Comparison of ENCODE assay signal across 15 cellular contexts in genomic region chr20:53901697-53902096, GRCh38.
A peak's percentile ranks its signal among the peaks of the same experiment; 100 is the strongest.
DNase-seq lines count a peak whose midpoint lies in the region; ATAC-seq and TF ChIP-seq lines count a peak whose summit lies in the region.
"Had no signal": no experiment of that assay in that cellular context is flagged by ENCODE, and none has a peak within 500 bp of the region (broad histone marks: within the 10 kb centered on the region; RNA-seq: fewer than 3 reads in every experiment).

No MANE protein-coding gene starts in this region.

- TF ChIP-seq POLR2A in esophagus muscularis mucosa (IDR thresholded peaks at IDR 0.05; ENCODE audit: low read depth) = no peak

- no peaks in the 10 kb centered on the region for H3K27me3 ChIP-seq in BLaER1 treated with 17β-estradiol and CSF1 and Interleukin-3, amounts not matched to agents 10 nM and 100 nM
- H3K27me3 ChIP-seq in esophagus muscularis mucosa (no peaks in the 10 kb centered on the region), psoas muscle (ENCODE audit: insufficient read depth in 3 of 3, low read length in 2 of 3) (no peaks in the 10 kb centered on the region)
- H3K27me3 ChIP-seq in effector memory CD4-positive, alpha-beta T cell (replicated peaks; ENCODE audit: control insufficient read depth, insufficient read depth, low read length, poor library complexity, severe bottlenecking) = no peaks in the 10 kb centered on the region
- H3K27me3 ChIP-seq: cardiac muscle cell, tibial nerve had no signal

- intact Hi-C loops in esophagus muscularis mucosa (cut with DNase I) = no loop called here
- intact Hi-C loops in psoas muscle (cut with DNase I) = no loop called here

- DNase-seq in RWPE1 (ENCODE audit: low spot score) (no peak), esophagus muscularis mucosa (ENCODE audit: extremely low spot score) (no peak), psoas muscle (no peak), GM20000 (ENCODE audit: low spot score) (no peak), NCI-H2081 (lab: John Stamatoyannopoulos, UW) (no peak)
- DNase-seq in effector memory CD4-positive, alpha-beta T cell = no peak
- DNase-seq: activated naive CD4-positive, alpha-beta T cell treated with Interleukin-2 at 50 U/mL for 16 hours; AML-193; islet precursor cell; NCI-H1930; NCI-H524 had no signal

- ATAC-seq in psoas muscle = no peak
- no peak for ATAC-seq in GM18868 (IDR thresholded peaks at IDR 0.05; ENCODE audit: unreplicated experiment)

- no peaks in the 10 kb centered on the region for H3K9me3 ChIP-seq in BLaER1 treated with 17β-estradiol and CSF1 and Interleukin-3, amounts not matched to agents 10 nM and 100 nM (replicated peaks in 1 of 11)
- H3K9me3 ChIP-seq in esophagus muscularis mucosa (no peaks in the 10 kb centered on the region), psoas muscle (no peaks in the 10 kb centered on the region)
- H3K9me3 ChIP-seq in effector memory CD4-positive, alpha-beta T cell (ENCODE audit: control insufficient read depth, low read length) = no peaks in the 10 kb centered on the region
- H3K9me3 ChIP-seq: tibial nerve had no signal

- H3K9ac ChIP-seq in BLaER1 treated with 17β-estradiol and CSF1 and Interleukin-3, amounts not matched to agents 10 nM and 100 nM = peak overlapping the region in 3 of 11 experiments; percentile 7 to 25 (median 15); a peak in 3 of 22 replicates

- H3K4me1 ChIP-seq in BLaER1 treated with 17β-estradiol and CSF1 and Interleukin-3, amounts not matched to agents 10 nM and 100 nM = peaks cover 83 to 94% (median 90%) of the 10 kb centered on the region in 10 experiments
- H3K4me1 ChIP-seq in esophagus muscularis mucosa (peaks cover 31 to 37% (median 34%) of the 10 kb centered on the region in 4 donors), psoas muscle (peaks cover 14% of the 10 kb centered on the region)
- peaks cover 9% of the 10 kb centered on the region for H3K4me1 ChIP-seq in effector memory CD4-positive, alpha-beta T cell (ENCODE audit: control insufficient read depth, insufficient read depth, low read length, poor library complexity, severe bottlenecking)

- TF ChIP-seq CTCF in RWPE1 (conservative IDR thresholded peaks at IDR 0.05; ENCODE audit: low read depth) (no peak), esophagus muscularis mucosa (IDR thresholded peaks at IDR 0.05) (no peak), psoas muscle (IDR thresholded peaks at IDR 0.05) (no peak), GM20000 (IDR thresholded peaks at IDR 0.05; ENCODE audit: extremely low read depth, missing control alignments) (no peak)

- no peak overlapping the region for H3K4me3 ChIP-seq in BLaER1 treated with 17β-estradiol and CSF1 and Interleukin-3, amounts not matched to agents 10 nM and 100 nM
- H3K4me3 ChIP-seq in esophagus muscularis mucosa = no peak overlapping the region
- no peak overlapping the region for H3K4me3 ChIP-seq in psoas muscle
- no peak overlapping the region for H3K4me3 ChIP-seq in effector memory CD4-positive, alpha-beta T cell (ENCODE audit: insufficient read depth, low read depth, low read length, poor library complexity, severe bottlenecking)
- H3K4me3 ChIP-seq: cardiac muscle cell, tibial nerve had no signal

- peak overlapping the region in 9 of 11 experiments; percentile 24 to 87 (median 80); a peak in 13 of 22 replicates for H3K27ac ChIP-seq in BLaER1 treated with 17β-estradiol and CSF1 and Interleukin-3, amounts not matched to agents 10 nM and 100 nM
- peak overlapping the region; percentile 82 for H3K27ac ChIP-seq in RWPE1
- H3K27ac ChIP-seq in esophagus muscularis mucosa (replicated peaks in 1 of 4) = peak overlapping the region in 3 of 4 donors; percentile 25 to 66 (median 30)
- peak overlapping the region; percentile 60 for H3K27ac ChIP-seq in psoas muscle
- H3K27ac ChIP-seq in effector memory CD4-positive, alpha-beta T cell (ENCODE audit: insufficient read depth, low read length, poor library complexity, severe bottlenecking) = no peak overlapping the region
- H3K27ac ChIP-seq: cardiac muscle cell had no signal

- POLR2A ChIA-PET in RWPE1 (lab: Yijun Ruan, JAX; ENCODE audit: low non-redundant PET) = interaction anchor here (0.5 kb wide), 1 partner anchor 88 kb away, joined by 3 read pairs; no protein-coding TSS in a partner anchor

- H4K20me1 ChIP-seq in BLaER1 treated with 17β-estradiol and CSF1 and Interleukin-3, amounts not matched to agents 10 nM and 100 nM = no peaks in the 10 kb centered on the region

- CTCF ChIA-PET in RWPE1 (lab: Yijun Ruan, JAX) = interaction anchor here (0.5 to 1.3 kb wide), 4 partner anchors 31 to 148 kb away, joined by 3 to 4 read pairs (median 4); no protein-coding TSS in a partner anchor

- no peak for TF ChIP-seq EP300 in esophagus muscularis mucosa (IDR thresholded peaks at IDR 0.05)

- H3K36me3 ChIP-seq in BLaER1 treated with 17β-estradiol and CSF1 and Interleukin-3, amounts not matched to agents 10 nM and 100 nM = no peaks in the 10 kb centered on the region
- H3K36me3 ChIP-seq in esophagus muscularis mucosa (no peaks in the 10 kb centered on the region), psoas muscle (ENCODE audit: insufficient read depth in 1 of 2, low read depth in 1 of 2) (no peaks in the 10 kb centered on the region)
- no peaks in the 10 kb centered on the region for H3K36me3 ChIP-seq in effector memory CD4-positive, alpha-beta T cell (ENCODE audit: control insufficient read depth, insufficient read depth, low read length)
- H3K36me3 ChIP-seq: cardiac muscle cell, tibial nerve had no signal

- 57% methylated on average over 3 of the region's 3 CpGs for WGBS in esophagus muscularis mucosa
- 59 to 67% (median 60%) methylated on average over 3 of the region's 3 CpGs for WGBS in psoas muscle, 3 donors

- H3K4me2 ChIP-seq in BLaER1 treated with 17β-estradiol and CSF1 and Interleukin-3, amounts not matched to agents 10 nM and 100 nM = peak overlapping the region; percentile 51 to 93 (median 75); a peak in 20 of 22 replicates
